ENCODE assay signal across 26 cellular contexts in genomic region chr15:52462806-52463360, GRCh38.
DNase-seq lines count a peak whose midpoint lies in the region; ATAC-seq and TF ChIP-seq lines count a peak whose summit lies in the region.
"Had no signal": no experiment of that assay in that cellular context is flagged by ENCODE, and none has a peak within 500 bp of the region (broad histone marks: within the 10 kb centered on the region; RNA-seq: fewer than 3 reads in every experiment).

No MANE protein-coding gene starts in this region.

- H4K20me1 ChIP-seq in Karpas-422 (ENCODE audit: insufficient read depth, low read depth, low read length) = no peaks in the 10 kb centered on the region

- H3K4me3 Mint-ChIP-seq in activated T-cell treated with anti-CD3 and anti-CD28 coated beads, Interleukin-2, amount 50 U/mL, for 24 hours = no peak overlapping the region
- no peak overlapping the region for H3K4me3 Mint-ChIP-seq in activated B cell treated with CpG ODN at 0.5 μM for 24 hours
- no peak overlapping the region for H3K4me3 Mint-ChIP-seq in memory B cell
- H3K4me3 Mint-ChIP-seq: activated CD8-positive, alpha-beta T cell treated with anti-CD3 and anti-CD28 coated beads, Interleukin-2, amount 10 ng/mL, durations not matched to agents 7 days and 5 days; activated naive CD8-positive, alpha-beta T cell treated with anti-CD3 and anti-CD28 coated beads, Interleukin-2, amount 10 ng/mL, durations not matched to agents 7 days and 5 days had no signal

- CTCF ChIA-PET in activated B cell treated with CpG ODN at 0.5 μM for 24 hours (lab: Charles Lee) = interaction anchor here (1.0 to 1.5 kb wide), 5 partner anchors 58 to 206 kb away, joined by 3 to 9 read pairs (median 4); no protein-coding TSS in a partner anchor

- H3K9me3 Mint-ChIP-seq in activated T-cell treated with anti-CD3 and anti-CD28 coated beads, Interleukin-2, amount 50 U/mL, for 24 hours = peaks cover 11% of the 10 kb centered on the region
- H3K9me3 Mint-ChIP-seq in activated B cell treated with CpG ODN at 0.5 μM for 24 hours (no peaks in the 10 kb centered on the region), memory B cell (peaks cover 3% of the 10 kb centered on the region)
- H3K9me3 Mint-ChIP-seq: activated naive CD8-positive, alpha-beta T cell treated with anti-CD3 and anti-CD28 coated beads, Interleukin-2, amount 10 ng/mL, durations not matched to agents 7 days and 5 days had no signal

- H3K27ac ChIP-seq in Karpas-422 (ENCODE audit: low read length) = peak overlapping the region; percentile 85
- no peak overlapping the region for H3K27ac ChIP-seq in heart right ventricle
- H3K27ac ChIP-seq: left ventricle myocardium inferior, psoas muscle, tibial artery had no signal

- 87 to 90% methylated on average over 6 of the region's 6 CpGs for WGBS in heart right ventricle, 2 donors

- H3K36me3 ChIP-seq in Karpas-422 (ENCODE audit: insufficient read depth, low read length) (no peaks in the 10 kb centered on the region), heart right ventricle (no peaks in the 10 kb centered on the region)
- H3K36me3 ChIP-seq: left ventricle myocardium inferior, tibial artery had no signal

- H3K27me3 Mint-ChIP-seq in activated T-cell treated with anti-CD3 and anti-CD28 coated beads, Interleukin-2, amount 50 U/mL, for 24 hours = no peaks in the 10 kb centered on the region
- H3K27me3 Mint-ChIP-seq in activated B cell treated with CpG ODN at 0.5 μM for 24 hours = no peaks in the 10 kb centered on the region
- no peaks in the 10 kb centered on the region for H3K27me3 Mint-ChIP-seq in memory B cell
- H3K27me3 Mint-ChIP-seq: activated naive CD8-positive, alpha-beta T cell treated with anti-CD3 and anti-CD28 coated beads, Interleukin-2, amount 10 ng/mL, durations not matched to agents 7 days and 5 days had no signal

- H3K79me2 ChIP-seq in Karpas-422 (ENCODE audit: low read length) = peaks cover 69% of the 10 kb centered on the region

- ATAC-seq in activated B cell treated with CpG ODN at 0.5 μM for 24 hours (ENCODE audit: low read depth) (no peak), memory B cell (ENCODE audit: low read depth) (no peak), heart right ventricle (no peak), GM19324 (IDR thresholded peaks at IDR 0.05; ENCODE audit: low FRiP score, unreplicated experiment) (no peak)
- ATAC-seq: activated CD8-positive, alpha-beta T cell treated with anti-CD3 and anti-CD28 coated beads, Interleukin-2, amount 10 ng/mL, durations not matched to agents 7 days and 5 days; sciatic nerve had no signal

- H3K36me3 Mint-ChIP-seq in activated T-cell treated with anti-CD3 and anti-CD28 coated beads, Interleukin-2, amount 50 U/mL, for 24 hours (ENCODE audit: low read depth) = peaks cover 14% of the 10 kb centered on the region
- H3K36me3 Mint-ChIP-seq in activated B cell treated with CpG ODN at 0.5 μM for 24 hours (ENCODE audit: low read depth) = peaks cover 13% of the 10 kb centered on the region
- peaks cover 9% of the 10 kb centered on the region for H3K36me3 Mint-ChIP-seq in memory B cell

- H3K9me3 ChIP-seq in Karpas-422 (ENCODE audit: low read length) = no peaks in the 10 kb centered on the region
- H3K9me3 ChIP-seq in heart right ventricle = peaks cover 0 to 12% (median 5%) of the 10 kb centered on the region in 11 donors
- H3K9me3 ChIP-seq: psoas muscle, SK-N-SH had no signal

- H2AFZ ChIP-seq in Karpas-422 (ENCODE audit: low read length) = no peak overlapping the region

- H3K27ac Mint-ChIP-seq in activated T-cell treated with anti-CD3 and anti-CD28 coated beads, Interleukin-2, amount 50 U/mL, for 24 hours = peak overlapping the region; percentile 10
- H3K27ac Mint-ChIP-seq in activated B cell treated with CpG ODN at 0.5 μM for 24 hours = peak overlapping the region; percentile 7
- H3K27ac Mint-ChIP-seq in memory B cell = peak overlapping the region; percentile 35
- H3K27ac Mint-ChIP-seq: activated naive CD8-positive, alpha-beta T cell treated with anti-CD3 and anti-CD28 coated beads, Interleukin-2, amount 10 ng/mL, durations not matched to agents 7 days and 5 days had no signal

- peak overlapping the region; percentile 68 for H3K4me2 ChIP-seq in Karpas-422 (ENCODE audit: low read depth, low read length, poor library complexity, severe bottlenecking)
- H3K4me2 ChIP-seq: SK-N-SH had no signal

- TF ChIP-seq CTCF in activated B cell treated with CpG ODN at 0.5 μM for 24 hours (IDR thresholded peaks at IDR 0.05) (no peak), heart right ventricle (IDR thresholded peaks at IDR 0.05) (no peak)

- H3K27me3 ChIP-seq in Karpas-422 (ENCODE audit: low read length) (no peaks in the 10 kb centered on the region), heart right ventricle (no peaks in the 10 kb centered on the region)
- H3K27me3 ChIP-seq: tibial artery had no signal

- POLR2A ChIA-PET in activated B cell treated with CpG ODN at 0.5 μM for 24 hours (lab: Charles Lee) = interaction anchor here (0.7 to 1.3 kb wide), 4 partner anchors 19 to 83 kb away, joined by 3 to 6 read pairs (median 4); partner anchors contain the start of gene MYO5A

- no peaks in the 10 kb centered on the region for H3K9me2 ChIP-seq in Karpas-422 (replicated peaks; ENCODE audit: insufficient read depth, low read length)
- H3K9me2 ChIP-seq: SK-N-SH had no signal

- H3K9ac ChIP-seq in Karpas-422 (ENCODE audit: low read length) = no peak overlapping the region
- H3K9ac ChIP-seq: SK-N-SH had no signal

- peaks cover 45% of the 10 kb centered on the region for H3K4me1 Mint-ChIP-seq in activated T-cell treated with anti-CD3 and anti-CD28 coated beads, Interleukin-2, amount 50 U/mL, for 24 hours (ENCODE audit: low read depth)
- peaks cover 49% of the 10 kb centered on the region for H3K4me1 Mint-ChIP-seq in activated B cell treated with CpG ODN at 0.5 μM for 24 hours
- H3K4me1 Mint-ChIP-seq in memory B cell = peaks cover 25% of the 10 kb centered on the region

- no peak for DNase-seq in activated T-cell treated with anti-CD3 and anti-CD28 coated beads, Interleukin-2, amount 50 U/mL, for 24 hours
- DNase-seq in activated T-cell treated with anti-CD3 and anti-CD28 coated beads for 4 hours (no peak), Karpas-422 (peak; percentile 28), activated B cell treated with CpG ODN at 0.5 μM for 24 hours (no peak), memory B cell (ENCODE audit: low spot score in 2 of 2) (no peak), heart right ventricle (no peak), foreskin melanocyte (no peak)
- DNase-seq: activated CD8-positive, alpha-beta T cell treated with anti-CD3 and anti-CD28 coated beads, Interleukin-2, amount 10 ng/mL, durations not matched to agents 7 days and 5 days; activated gamma-delta T cell treated with Interleukin-2 at 50 U/mL for 16 hours; activated naive CD8-positive, alpha-beta T cell treated with anti-CD3 and anti-CD28 coated beads, Interleukin-2, amount 10 ng/mL, durations not matched to agents 7 days and 5 days; AML-193; aorta; effector CD4-positive, alpha-beta T cell; islet precursor cell; left ventricle myocardium inferior; NCI-H1048; NCI-H187; NCI-H2171; NCI-H510A treated with DMSO at 0.1 percent for 48 hours; nucleus accumbens; psoas muscle; SK-N-SH; stimulated activated CD4-positive, alpha-beta T cell treated with anti-CD3 and anti-CD28 coated beads, Interleukin-4, amount 100 ng/mL, for 1 hour; tibial artery had no signal

- intact Hi-C loops in activated B cell treated with CpG ODN at 0.5 μM for 24 hours (cut with micrococcal nuclease) = loop anchor here (2.0 kb wide), 1 partner anchor 132 kb away; no protein-coding TSS in a partner anchor
- intact Hi-C loops in heart right ventricle (cut with DNase I) = loop anchor here in 2 of 10 donors (2.0 to 10.0 kb wide), 2 partner anchors 128 to 132 kb away; no protein-coding TSS in a partner anchor

- H3K4me3 ChIP-seq in Karpas-422 (ENCODE audit: low read length) (no peak overlapping the region), heart right ventricle (no peak overlapping the region)
- H3K4me3 ChIP-seq: left ventricle myocardium inferior, psoas muscle, tibial artery had no signal

- H3K4me1 ChIP-seq in Karpas-422 (ENCODE audit: low read length) = peaks cover 52% of the 10 kb centered on the region
- H3K4me1 ChIP-seq in heart right ventricle = peaks cover 0 to 49% (median 14%) of the 10 kb centered on the region in 9 donors
- H3K4me1 ChIP-seq: tibial artery had no signal
